ENCODE assay signal across 2 cellular contexts in genomic region chr2:48560546-48561209, GRCh38.
TF ChIP-seq lines count a peak whose summit lies in the region.

No MANE protein-coding gene starts in this region.

TF ChIP-seq in SK-N-SH, 30 proteins besides CTCF, POLR2A, EP300 and RAD21 (continued from another document):
- no peak for TF ChIP-seq ZBTB33 (IDR thresholded peaks at IDR 0.05; ENCODE audit: borderline replicate concordance, low read depth)
- TF ChIP-seq MXI1 (IDR thresholded peaks at IDR 0.05; ENCODE audit: low read depth, low read length) = no peak
- no peak for TF ChIP-seq FOSL2 (IDR thresholded peaks at IDR 0.05; ENCODE audit: borderline replicate concordance, low read depth)
- TF ChIP-seq NRF1 (IDR thresholded peaks at IDR 0.05; ENCODE audit: low read depth, low read length) = no peak
- no peak for TF ChIP-seq JUND (IDR thresholded peaks at IDR 0.05)
- no peak for TF ChIP-seq ELF1 (IDR thresholded peaks at IDR 0.05)
- TF ChIP-seq CHD2 (IDR thresholded peaks at IDR 0.05; ENCODE audit: low read length, partially characterized antibody) = no peak
- TF ChIP-seq POLR2AphosphoS5 (IDR thresholded peaks at IDR 0.05; ENCODE audit: low read depth, low read length) = no peak

TF ChIP-seq in SK-N-SH treated with all-trans-retinoic acid at 6 μM for 48 hours, 23 proteins besides CTCF, POLR2A, EP300 and RAD21 (continued from another document):
- TF ChIP-seq TSHZ2 (CRISPR knock-in tag; IDR thresholded peaks at IDR 0.05) (no peak), ESRRG (CRISPR knock-in tag; IDR thresholded peaks at IDR 0.05) (no peak), CSRNP3 (CRISPR knock-in tag; IDR thresholded peaks at IDR 0.05) (no peak), ZC3H10 (CRISPR knock-in tag; IDR thresholded peaks at IDR 0.05) (no peak), GLIS3 (CRISPR knock-in tag; IDR thresholded peaks at IDR 0.05) (no peak), TOX (CRISPR knock-in tag; IDR thresholded peaks at IDR 0.05; ENCODE audit: borderline replicate concordance) (no peak)
